ENCODE assay signal across 13 cellular contexts in genomic region chr9:78278177-78278777, GRCh38. TPM values are rescaled to one million over a fixed set of nuclear protein-coding genes. Genes with fewer than 3 reads are reported as not detected.
A peak's percentile ranks its signal among the peaks of the same experiment; 100 is the strongest.
DNase-seq lines count a peak whose midpoint lies in the region; ATAC-seq and TF ChIP-seq lines count a peak whose summit lies in the region.
"Had no signal": no experiment of that assay in that cellular context is flagged by ENCODE, and none has a peak within 500 bp of the region (broad histone marks: within the 10 kb centered on the region; RNA-seq: fewer than 3 reads in every experiment).

No MANE protein-coding gene starts in this region.

- H3K36me3 ChIP-seq in lower lobe of right lung = no peaks in the 10 kb centered on the region
- H3K36me3 ChIP-seq: ascending aorta, prostate gland had no signal

- H3K4me3 ChIP-seq in choroid plexus epithelial cell (ENCODE audit: low read depth, low read length) (no peak overlapping the region), lower lobe of right lung (no peak overlapping the region)
- H3K4me3 ChIP-seq: ascending aorta, BLaER1, prostate gland had no signal

- DNase-seq in AG08396 (ENCODE audit: low spot score) = peak; percentile 37
- DNase-seq in M059J (ENCODE audit: low read depth) = peak; percentile 15
- peak; percentile 75 for DNase-seq in choroid plexus epithelial cell (ENCODE audit: low read depth)
- DNase-seq in lower lobe of right lung = no peak
- DNase-seq in stimulated activated CD8-positive, alpha-beta memory T cell treated with anti-CD3 and anti-CD28 coated beads, Interleukin-4, amount 100 ng/mL, for 48 hours = no peak
- no peak for DNase-seq in caudate nucleus (lab: John Stamatoyannopoulos, UW)
- no peak for DNase-seq in DMS79 treated with DMSO at 0.1 percent for 48 hours (lab: John Stamatoyannopoulos, UW)
- DNase-seq: H9, kidney glomerular epithelial cell had no signal

- H3K27ac ChIP-seq in lower lobe of right lung (no peak overlapping the region), caudate nucleus (ENCODE audit: low read depth, low read length) (no peak overlapping the region)
- H3K27ac ChIP-seq: ascending aorta, BLaER1, prostate gland had no signal

- intact Hi-C loops in lower lobe of right lung (cut with DNase I) = no loop called here

- no peaks in the 10 kb centered on the region for H3K27me3 ChIP-seq in lower lobe of right lung (ENCODE audit: low read depth)
- H3K27me3 ChIP-seq: ascending aorta, BLaER1 had no signal

- TF ChIP-seq CTCF in choroid plexus epithelial cell (conservative IDR thresholded peaks at IDR 0.05; ENCODE audit: low read depth, low read length) = no peak
- no peak for TF ChIP-seq CTCF in lower lobe of right lung (IDR thresholded peaks at IDR 0.05)

- peaks cover 22% of the 10 kb centered on the region for H3K4me1 ChIP-seq in lower lobe of right lung
- H3K4me1 ChIP-seq: prostate gland had no signal

- ATAC-seq in lower lobe of right lung = peak; percentile 80 to 89
- no peak for ATAC-seq in HG02642 (IDR thresholded peaks at IDR 0.05; ENCODE audit: poor library complexity, unreplicated experiment)

- H3K9me3 ChIP-seq in lower lobe of right lung = no peaks in the 10 kb centered on the region
- H3K9me3 ChIP-seq: ascending aorta, BLaER1, prostate gland had no signal

RNA-seq across cellular contexts. Expression of gene PSAT1, which starts 18.6 kb away (rescaled TPM):
- 73.0 and 82.0 TPM in 2 replicates for total RNA-seq in M059J (2014; rRNA removed; shearing (Covaris generic))
- total RNA-seq in lower lobe of right lung = 10.4 TPM

RNA-seq across cellular contexts. Expression of gene CEP78, which starts 42.4 kb away (rescaled TPM):
- total RNA-seq in M059J (2014; rRNA removed; shearing (Covaris generic)) = 33.6 and 42.7 TPM in 2 replicates
- 12.9 TPM for total RNA-seq in lower lobe of right lung

Comparison
In these comparisons a context has a peak if more than half of its experiments do, and no peak if none do; other contexts are left out.
1. DNase-seq: peak in AG08396 (single experiment), M059J (single experiment) and choroid plexus epithelial cell (single experiment); none in lower lobe of right lung (single experiment), stimulated activated CD8-positive, alpha-beta memory T cell treated with anti-CD3 and anti-CD28 coated beads, Interleukin-4, amount 100 ng/mL, for 48 hours (single experiment), caudate nucleus (0 of 61) and DMS79 treated with DMSO at 0.1 percent for 48 hours (single experiment).